Comparison of ENCODE assay signal across 8 cellular contexts in genomic region chr5:142977363-142978051, GRCh38.
A peak's percentile ranks its signal among the peaks of the same experiment; 100 is the strongest.
DNase-seq lines count a peak whose midpoint lies in the region; ATAC-seq and TF ChIP-seq lines count a peak whose summit lies in the region.

No MANE protein-coding gene starts in this region.

- H3K36me3 Mint-ChIP-seq in activated CD4-positive, alpha-beta T cell treated with anti-CD3 and anti-CD28 coated beads for 36 hours (ENCODE audit: low read depth): peaks cover 9% of the 10 kb centered on the region

- H3K27ac ChIP-seq in HL-60 (replicated peaks) (peak overlapping the region; percentile 61), caudate nucleus (ENCODE audit: low read depth, low read length) (no peak overlapping the region)

- H3K4me3 ChIP-seq in HL-60 (replicated peaks; ENCODE audit: insufficient read depth, low read length) (no peak overlapping the region), epithelial cell of esophagus (ENCODE audit: low read length) (no peak overlapping the region)

- H3K4me1 Mint-ChIP-seq in activated CD4-positive, alpha-beta T cell treated with anti-CD3 and anti-CD28 coated beads for 36 hours: peaks cover 52% of the 10 kb centered on the region

- no peaks in the 10 kb centered on the region for H3K9me3 Mint-ChIP-seq in activated CD4-positive, alpha-beta T cell treated with anti-CD3 and anti-CD28 coated beads for 36 hours (ENCODE audit: low read depth)

- peak; percentile 94 for ATAC-seq in activated CD4-positive, alpha-beta T cell treated with anti-CD3 and anti-CD28 coated beads for 36 hours

- CTCF ChIA-PET in activated CD4-positive, alpha-beta T cell treated with anti-CD3 and anti-CD28 coated beads for 36 hours (lab: Charles Lee): no interaction called here

- TF ChIP-seq CTCF in HL-60 (IDR thresholded peaks at IDR 0.05; ENCODE audit: insufficient read depth, low read length) (no peak), epithelial cell of esophagus (IDR thresholded peaks at IDR 0.05; ENCODE audit: insufficient read depth, low read depth, low read length, missing control alignments) (no peak)

- H3K27me3 Mint-ChIP-seq in activated CD4-positive, alpha-beta T cell treated with anti-CD3 and anti-CD28 coated beads for 36 hours: no peaks in the 10 kb centered on the region

- H3K27me3 ChIP-seq in HL-60 (ENCODE audit: insufficient read depth, poor library complexity, severe bottlenecking): no peaks in the 10 kb centered on the region

- peak overlapping the region; percentile 22 for H3K4me3 Mint-ChIP-seq in activated CD4-positive, alpha-beta T cell treated with anti-CD3 and anti-CD28 coated beads for 36 hours

- H3K27ac Mint-ChIP-seq in activated CD4-positive, alpha-beta T cell treated with anti-CD3 and anti-CD28 coated beads for 36 hours: peak overlapping the region; percentile 85

- DNase-seq in stimulated activated naive CD4-positive, alpha-beta T cell treated with Interleukin-2 at 50 U/mL for 16 hours (lab: John Stamatoyannopoulos, UW): peak; percentile 32
- no peak for DNase-seq in stimulated activated naive CD4-positive, alpha-beta T cell (lab: John Stamatoyannopoulos, UW)
- DNase-seq in HL-60 (ENCODE audit: low read depth in 1 of 2, low spot score in 1 of 2): peak; percentile 81 to 87
- DNase-seq in activated CD4-positive, alpha-beta T cell treated with anti-CD3 and anti-CD28 coated beads for 36 hours: peak; percentile 56
- peak; percentile 88 for DNase-seq in epithelial cell of esophagus (ENCODE audit: low read depth)
- DNase-seq in stimulated activated CD8-positive, alpha-beta memory T cell treated with anti-CD3 and anti-CD28 coated beads, Interleukin-4, amount 100 ng/mL, for 24 hours (ENCODE audit: low read depth): peak; percentile 20
- DNase-seq in SHP77 (lab: John Stamatoyannopoulos, UW): no peak
- no peak for DNase-seq in caudate nucleus (lab: John Stamatoyannopoulos, UW)

- intact Hi-C loops in activated CD4-positive, alpha-beta T cell treated with anti-CD3 and anti-CD28 coated beads for 36 hours (cut with DNase I, micrococcal nuclease): no loop called here

- POLR2A ChIA-PET in activated CD4-positive, alpha-beta T cell treated with anti-CD3 and anti-CD28 coated beads for 36 hours (lab: Charles Lee): no interaction called here

Comparison
In these comparisons a context has a peak if more than half of its experiments do, and no peak if none do; other contexts are left out.
1. DNase-seq: peak in stimulated activated naive CD4-positive, alpha-beta T cell treated with Interleukin-2 at 50 U/mL for 16 hours (single experiment), HL-60 (2 of 2), activated CD4-positive, alpha-beta T cell treated with anti-CD3 and anti-CD28 coated beads for 36 hours (single experiment), epithelial cell of esophagus (single experiment) and stimulated activated CD8-positive, alpha-beta memory T cell treated with anti-CD3 and anti-CD28 coated beads, Interleukin-4, amount 100 ng/mL, for 24 hours (single experiment); none in stimulated activated naive CD4-positive, alpha-beta T cell (0 of 6), SHP77 (0 of 2) and caudate nucleus (0 of 61).